ENCODE assay signal across 24 cellular contexts in genomic region chr3:124631727-124632126, GRCh38.
DNase-seq lines count a peak whose midpoint lies in the region; ATAC-seq and TF ChIP-seq lines count a peak whose summit lies in the region.
"Had no signal": no experiment of that assay in that cellular context is flagged by ENCODE, and none has a peak within 500 bp of the region (broad histone marks: within the 10 kb centered on the region; RNA-seq: fewer than 3 reads in every experiment).

No MANE protein-coding gene starts in this region.

- DNase-seq in DMS 273 (lab: John Stamatoyannopoulos, UW; ENCODE audit: unreplicated experiment) (peak; percentile 51), DMS 273 treated with DMSO at 0.1 percent for 48 hours (lab: John Stamatoyannopoulos, UW) (no peak), body of pancreas (peak; percentile 60 to 86 (median 80)), neural crest cell (ENCODE audit: low read depth, low spot score) (no peak), DMS53 treated with DMSO at 0.1 percent for 48 hours (lab: John Stamatoyannopoulos, UW; ENCODE audit: unreplicated experiment) (no peak), MM.1S (no peak)
- DNase-seq: BE2C; DMS53; H9; IMR-90; KG1; NCI-H1048; NCI-H1417; NCI-H1694; NCI-H2029 treated with DMSO at 0.1 percent for 48 hours; NCI-H345; NCI-H510A treated with DMSO at 0.1 percent for 48 hours; NCI-H774; NK-92 treated with Interleukin-12 subunit alpha and Interleukin-12 subunit beta, amount 100 ng/mL, for 24 hours; PC-3 had no signal

- no peaks in the 10 kb centered on the region for H3K36me3 Mint-ChIP-seq in neural crest cell (ENCODE audit: low read depth)
- H3K36me3 Mint-ChIP-seq: CD14-positive monocyte had no signal

- H3K4me3 Mint-ChIP-seq in neural crest cell: no peak overlapping the region
- H3K4me3 Mint-ChIP-seq: CD14-positive monocyte, GM23338, H9 had no signal

- H3K9me3 Mint-ChIP-seq in neural crest cell: no peaks in the 10 kb centered on the region
- H3K9me3 Mint-ChIP-seq: GM23338, H9 had no signal

- no peak for TF ChIP-seq CTCF in body of pancreas (IDR thresholded peaks at IDR 0.05)
- TF ChIP-seq CTCF in neural crest cell (conservative IDR thresholded peaks at IDR 0.05): no peak
- TF ChIP-seq CTCF in MM.1S (IDR thresholded peaks at IDR 0.05; ENCODE audit: low read length): no peak

- ATAC-seq in body of pancreas (peak; percentile 69), HG02852 (IDR thresholded peaks at IDR 0.05; ENCODE audit: unreplicated experiment) (no peak)
- ATAC-seq: GM23338, PC-3 had no signal

- H3K36me3 ChIP-seq in body of pancreas (replicated peaks in 1 of 2; ENCODE audit: insufficient read depth in 1 of 2, low read depth in 2 of 2) (no peaks in the 10 kb centered on the region), MM.1S (replicated peaks; ENCODE audit: insufficient read depth, low read length) (no peaks in the 10 kb centered on the region)

- intact Hi-C loops in body of pancreas (cut with DNase I): loop anchor here (10.0 kb wide), 1 partner anchor 47 kb away; no protein-coding TSS in a partner anchor

- H3K4me1 Mint-ChIP-seq in neural crest cell: peaks cover 15% of the 10 kb centered on the region

- no peak overlapping the region for H2AFZ ChIP-seq in MM.1S (ENCODE audit: low read length)
- H2AFZ ChIP-seq: GM23338 had no signal

- H3K27me3 ChIP-seq in body of pancreas (no peaks in the 10 kb centered on the region), MM.1S (replicated peaks; ENCODE audit: insufficient read depth, low read length) (no peaks in the 10 kb centered on the region)
- H3K27me3 ChIP-seq: BE2C had no signal

- peak overlapping the region; percentile 53 for H3K27ac Mint-ChIP-seq in neural crest cell (ENCODE audit: unreplicated experiment)
- H3K27ac Mint-ChIP-seq: GM23338 had no signal

- H3K27ac ChIP-seq in body of pancreas (peak overlapping the region; percentile 47 to 60 (median 52)), MM.1S (ENCODE audit: low read length) (no peak overlapping the region)
- H3K27ac ChIP-seq: 22Rv1 had no signal

- H3K4me3 ChIP-seq in body of pancreas: no peak overlapping the region
- H3K4me3 ChIP-seq in MM.1S (ENCODE audit: low read length): no peak overlapping the region
- H3K4me3 ChIP-seq: GM23338 had no signal

- no peak overlapping the region for H3K9ac ChIP-seq in MM.1S (ENCODE audit: low read length)

- no peak overlapping the region for H3K4me2 ChIP-seq in MM.1S (ENCODE audit: low read depth, low read length)
- H3K4me2 ChIP-seq: GM23338 had no signal

- no peaks in the 10 kb centered on the region for H3K79me2 ChIP-seq in MM.1S (ENCODE audit: low read length)

- no peak for TF ChIP-seq POLR2A in body of pancreas (IDR thresholded peaks at IDR 0.05)

- 47 to 59% methylated on average over 5 of the region's 5 CpGs for WGBS in body of pancreas, 2 donors

- no peaks in the 10 kb centered on the region for H3K9me2 ChIP-seq in MM.1S (replicated peaks; ENCODE audit: insufficient read depth, low read length)

- H3K4me1 ChIP-seq in body of pancreas (peaks cover 69% of the 10 kb centered on the region), MM.1S (ENCODE audit: low read length) (no peaks in the 10 kb centered on the region)

- no peaks in the 10 kb centered on the region for H4K20me1 ChIP-seq in MM.1S (ENCODE audit: insufficient read depth, low read length)

- H3K9me3 ChIP-seq in body of pancreas: no peaks in the 10 kb centered on the region
- H3K9me3 ChIP-seq in MM.1S (replicated peaks; ENCODE audit: insufficient read depth, low read length): no peaks in the 10 kb centered on the region
- H3K9me3 ChIP-seq: BE2C had no signal

- H3K27me3 Mint-ChIP-seq in neural crest cell (ENCODE audit: low read depth): no peaks in the 10 kb centered on the region

- H3F3A ChIP-seq in MM.1S (ENCODE audit: insufficient read depth, low read length): no peaks in the 10 kb centered on the region

Comparison
In these comparisons a context has a peak if more than half of its experiments do, and no peak if none do; other contexts are left out.
1. DNase-seq: peak in DMS 273 (single experiment) and body of pancreas (4 of 4); none in DMS 273 treated with DMSO at 0.1 percent for 48 hours (single experiment), neural crest cell (single experiment), DMS53 treated with DMSO at 0.1 percent for 48 hours (single experiment) and MM.1S (single experiment).